Comparison of ENCODE assay signal across 3 cellular contexts in the genomic region with DNA sequence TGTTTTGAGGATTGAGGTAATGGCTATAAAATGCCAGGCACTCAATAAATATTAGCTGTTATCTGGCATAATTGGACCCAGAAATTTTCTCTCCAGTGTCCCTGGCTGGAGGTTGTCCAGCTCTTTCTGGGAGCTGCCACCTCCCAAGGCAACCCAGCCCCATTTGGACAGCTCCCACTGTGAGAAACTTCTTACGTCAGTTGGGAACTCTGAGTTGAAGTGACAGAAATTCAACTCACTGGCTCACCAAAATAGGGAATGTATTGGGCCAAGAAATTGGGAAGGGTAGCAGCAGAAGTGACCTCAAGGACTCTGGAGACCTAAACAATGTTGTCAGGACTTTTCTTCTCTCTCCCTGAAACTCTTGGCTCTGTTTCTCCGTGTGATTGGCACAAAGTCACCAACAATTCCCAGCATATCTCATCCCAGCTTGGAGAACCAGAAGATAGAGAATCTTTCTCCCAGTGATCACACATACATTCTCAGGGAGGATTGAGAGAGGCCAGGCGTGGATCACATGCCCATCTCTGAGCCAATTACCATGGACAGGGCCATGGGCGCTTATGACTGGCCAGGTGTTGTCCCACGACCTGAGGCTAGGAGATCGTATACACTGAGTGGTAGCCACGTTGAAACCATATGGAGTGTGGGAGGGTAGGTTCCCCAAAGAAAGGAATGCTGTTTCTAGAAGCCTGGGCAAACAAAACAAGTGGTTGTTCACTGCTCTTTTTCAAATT.
TF ChIP-seq lines count a peak whose summit lies in the region.

No MANE protein-coding gene starts in this region.

TF ChIP-seq in SK-N-SH, 30 proteins besides CTCF, POLR2A, EP300 and RAD21 (continued from another document):
- TF ChIP-seq, protein P1, sequence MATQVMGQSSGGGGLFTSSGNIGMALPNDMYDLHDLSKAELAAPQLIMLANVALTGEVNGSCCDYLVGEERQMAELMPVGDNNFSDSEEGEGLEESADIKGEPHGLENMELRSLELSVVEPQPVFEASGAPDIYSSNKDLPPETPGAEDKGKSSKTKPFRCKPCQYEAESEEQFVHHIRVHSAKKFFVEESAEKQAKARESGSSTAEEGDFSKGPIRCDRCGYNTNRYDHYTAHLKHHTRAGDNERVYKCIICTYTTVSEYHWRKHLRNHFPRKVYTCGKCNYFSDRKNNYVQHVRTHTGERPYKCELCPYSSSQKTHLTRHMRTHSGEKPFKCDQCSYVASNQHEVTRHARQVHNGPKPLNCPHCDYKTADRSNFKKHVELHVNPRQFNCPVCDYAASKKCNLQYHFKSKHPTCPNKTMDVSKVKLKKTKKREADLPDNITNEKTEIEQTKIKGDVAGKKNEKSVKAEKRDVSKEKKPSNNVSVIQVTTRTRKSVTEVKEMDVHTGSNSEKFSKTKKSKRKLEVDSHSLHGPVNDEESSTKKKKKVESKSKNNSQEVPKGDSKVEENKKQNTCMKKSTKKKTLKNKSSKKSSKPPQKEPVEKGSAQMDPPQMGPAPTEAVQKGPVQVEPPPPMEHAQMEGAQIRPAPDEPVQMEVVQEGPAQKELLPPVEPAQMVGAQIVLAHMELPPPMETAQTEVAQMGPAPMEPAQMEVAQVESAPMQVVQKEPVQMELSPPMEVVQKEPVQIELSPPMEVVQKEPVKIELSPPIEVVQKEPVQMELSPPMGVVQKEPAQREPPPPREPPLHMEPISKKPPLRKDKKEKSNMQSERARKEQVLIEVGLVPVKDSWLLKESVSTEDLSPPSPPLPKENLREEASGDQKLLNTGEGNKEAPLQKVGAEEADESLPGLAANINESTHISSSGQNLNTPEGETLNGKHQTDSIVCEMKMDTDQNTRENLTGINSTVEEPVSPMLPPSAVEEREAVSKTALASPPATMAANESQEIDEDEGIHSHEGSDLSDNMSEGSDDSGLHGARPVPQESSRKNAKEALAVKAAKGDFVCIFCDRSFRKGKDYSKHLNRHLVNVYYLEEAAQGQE (IDR thresholded peaks at IDR 0.05; ENCODE audit: low read depth, low read length): peak; percentile 63; the same call in 1 of the 2 replicates

TF ChIP-seq in SK-N-SH treated with all-trans-retinoic acid at 6 μM for 48 hours, 23 proteins besides CTCF, POLR2A, EP300 and RAD21 (continued from another document):
- TF ChIP-seq, protein P2, sequence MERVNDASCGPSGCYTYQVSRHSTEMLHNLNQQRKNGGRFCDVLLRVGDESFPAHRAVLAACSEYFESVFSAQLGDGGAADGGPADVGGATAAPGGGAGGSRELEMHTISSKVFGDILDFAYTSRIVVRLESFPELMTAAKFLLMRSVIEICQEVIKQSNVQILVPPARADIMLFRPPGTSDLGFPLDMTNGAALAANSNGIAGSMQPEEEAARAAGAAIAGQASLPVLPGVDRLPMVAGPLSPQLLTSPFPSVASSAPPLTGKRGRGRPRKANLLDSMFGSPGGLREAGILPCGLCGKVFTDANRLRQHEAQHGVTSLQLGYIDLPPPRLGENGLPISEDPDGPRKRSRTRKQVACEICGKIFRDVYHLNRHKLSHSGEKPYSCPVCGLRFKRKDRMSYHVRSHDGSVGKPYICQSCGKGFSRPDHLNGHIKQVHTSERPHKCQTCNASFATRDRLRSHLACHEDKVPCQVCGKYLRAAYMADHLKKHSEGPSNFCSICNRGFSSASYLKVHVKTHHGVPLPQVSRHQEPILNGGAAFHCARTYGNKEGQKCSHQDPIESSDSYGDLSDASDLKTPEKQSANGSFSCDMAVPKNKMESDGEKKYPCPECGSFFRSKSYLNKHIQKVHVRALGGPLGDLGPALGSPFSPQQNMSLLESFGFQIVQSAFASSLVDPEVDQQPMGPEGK (CRISPR knock-in tag; IDR thresholded peaks at IDR 0.05; ENCODE audit: borderline replicate concordance): no peak
- TF ChIP-seq ARNTL (CRISPR knock-in tag; IDR thresholded peaks at IDR 0.05; ENCODE audit: borderline replicate concordance, low read depth) (no peak), ZFP3 (CRISPR knock-in tag; IDR thresholded peaks at IDR 0.05) (no peak), ZC3H10 (CRISPR knock-in tag; IDR thresholded peaks at IDR 0.05) (no peak), ZFP30 (CRISPR knock-in tag; IDR thresholded peaks at IDR 0.05) (no peak)
TF ChIP-seq in SK-N-SH treated with all-trans-retinoic acid at 6 μM for 48 hours: peak in this region for 0.

TF ChIP-seq in HCT116, 20 proteins besides CTCF, POLR2A, EP300 and RAD21:
- TF ChIP-seq, protein P1 (IDR thresholded peaks at IDR 0.05; ENCODE audit: low read depth): peak; percentile 47
- TF ChIP-seq ELF1 (IDR thresholded peaks at IDR 0.05; ENCODE audit: borderline replicate concordance, low read depth): no peak
